In genomic region chr3:51340311-51340829, GRCh38 we compare ENCODE assay signal across 9 cellular contexts. TPM values are rescaled to one million over a fixed set of nuclear protein-coding genes. Genes with fewer than 3 reads are reported as not detected.
A peak's percentile ranks its signal among the peaks of the same experiment; 100 is the strongest.
DNase-seq lines count a peak whose midpoint lies in the region; ATAC-seq and TF ChIP-seq lines count a peak whose summit lies in the region.
"Had no signal": no experiment of that assay in that cellular context is flagged by ENCODE, and none has a peak within 500 bp of the region (broad histone marks: within the 10 kb centered on the region; RNA-seq: fewer than 3 reads in every experiment).

No MANE protein-coding gene starts in this region.

- DNase-seq in SIG-M5 treated with dmso at 0.1 percent for 504 hours (lab: John Stamatoyannopoulos, UW; ENCODE audit: unreplicated experiment) (peak; percentile 15), SIG-M5 (lab: John Stamatoyannopoulos, UW) (no peak), cardiac fibroblast (ENCODE audit: low read depth in 2 of 2) (peak; percentile 95 to 97), type B pancreatic cell (ENCODE audit: extremely low spot score, unreplicated experiment) (no peak), NCI-H526 (lab: John Stamatoyannopoulos, UW) (no peak)
- DNase-seq in CD4-positive, alpha-beta T cell = no peak

- peaks cover 4% of the 10 kb centered on the region for H3K36me3 Mint-ChIP-seq in type B pancreatic cell
- no peaks in the 10 kb centered on the region for H3K36me3 Mint-ChIP-seq in CD4-positive, alpha-beta T cell (ENCODE audit: low read depth)

- peaks cover 17% of the 10 kb centered on the region for H3K4me1 Mint-ChIP-seq in type B pancreatic cell (ENCODE audit: unreplicated experiment)
- H3K4me1 Mint-ChIP-seq in CD4-positive, alpha-beta T cell (ENCODE audit: low read depth) = no peaks in the 10 kb centered on the region

- peak overlapping the region; percentile 35 for H3K4me3 Mint-ChIP-seq in type B pancreatic cell
- H3K4me3 Mint-ChIP-seq in CD4-positive, alpha-beta T cell = no peak overlapping the region

- CTCF ChIA-PET in CD4-positive, alpha-beta T cell (lab: Charles Lee) = no interaction called here

- no peaks in the 10 kb centered on the region for H3K27me3 Mint-ChIP-seq in type B pancreatic cell
- H3K27me3 Mint-ChIP-seq in CD4-positive, alpha-beta T cell = no peaks in the 10 kb centered on the region

- intact Hi-C loops in CD4-positive, alpha-beta T cell (cut with DNase I, micrococcal nuclease) = no loop called here

- no peaks in the 10 kb centered on the region for H3K27me3 ChIP-seq in layer of hippocampus (ENCODE audit: control insufficient read depth, insufficient read depth, low read length)
- H3K27me3 ChIP-seq in CD4-positive, alpha-beta T cell (ENCODE audit: control insufficient read depth, insufficient read depth, low read length) = no peaks in the 10 kb centered on the region
- H3K27me3 ChIP-seq: BLaER1 had no signal

- TF ChIP-seq CTCF in cardiac fibroblast (IDR thresholded peaks at IDR 0.05; ENCODE audit: low read depth, low read length) (no peak), type B pancreatic cell (conservative IDR thresholded peaks at IDR 0.05) (no peak)
- TF ChIP-seq CTCF in CD4-positive, alpha-beta T cell (IDR thresholded peaks at IDR 0.05) = no peak

- no peaks in the 10 kb centered on the region for H3K9me3 ChIP-seq in CD4-positive, alpha-beta T cell (ENCODE audit: control insufficient read depth, low read length)
- H3K9me3 ChIP-seq: BLaER1 had no signal

- no peaks in the 10 kb centered on the region for H3K9me3 Mint-ChIP-seq in type B pancreatic cell
- H3K9me3 Mint-ChIP-seq in CD4-positive, alpha-beta T cell = no peaks in the 10 kb centered on the region

- POLR2A ChIA-PET in CD4-positive, alpha-beta T cell (lab: Charles Lee) = interaction anchor here (0.5 kb wide), 1 partner anchor 13 kb away, joined by 3 read pairs; no protein-coding TSS in a partner anchor

- H3K27ac ChIP-seq in layer of hippocampus (ENCODE audit: low read depth, low read length) = peak overlapping the region; percentile 58
- no peak overlapping the region for H3K27ac ChIP-seq in CD4-positive, alpha-beta T cell (ENCODE audit: low read depth, low read length)
- H3K27ac ChIP-seq: BLaER1 had no signal

- peak overlapping the region in 1 of 2 donors; percentile 3 for H3K4me3 ChIP-seq in cardiac fibroblast (replicated peaks in 1 of 2; ENCODE audit: low read depth in 2 of 2, low read length in 2 of 2)
- H3K4me3 ChIP-seq: BLaER1 had no signal

- H3K27ac Mint-ChIP-seq in type B pancreatic cell = peak overlapping the region; percentile 73
- H3K27ac Mint-ChIP-seq in CD4-positive, alpha-beta T cell = no peak overlapping the region

- ATAC-seq in CD4-positive, alpha-beta T cell (ENCODE audit: poor library complexity) = no peak
- no peak for ATAC-seq in GM21423 (IDR thresholded peaks at IDR 0.05; ENCODE audit: unreplicated experiment)

RNA-seq across cellular contexts. Expression of gene MANF, which starts 44.7 kb away (rescaled TPM):
- 139 and 187 TPM in 2 replicates for total RNA-seq in type B pancreatic cell (ENCODE audit: low replicate concordance)
- 10 to 100 TPM; 26.4 to 30.2 TPM for total RNA-seq in CD4-positive, alpha-beta T cell

RNA-seq across cellular contexts. Expression of gene RBM15B, which starts 50.7 kb away (rescaled TPM):
- total RNA-seq in type B pancreatic cell (ENCODE audit: low replicate concordance) = 54.3 and 66.4 TPM in 2 replicates
- total RNA-seq in CD4-positive, alpha-beta T cell = 10 to 100 TPM; 29.1 to 29.2 TPM

Comparison
In these comparisons a context has a peak if more than half of its experiments do, and no peak if none do; other contexts are left out.
1. DNase-seq: peak in SIG-M5 treated with dmso at 0.1 percent for 504 hours (single experiment) and cardiac fibroblast (2 of 2); none in SIG-M5 (single experiment), type B pancreatic cell (single experiment), CD4-positive, alpha-beta T cell (0 of 10) and NCI-H526 (0 of 2).